ENCODE assay signal across 12 cellular contexts in genomic region chr13:35984776-35985453, GRCh38.
DNase-seq lines count a peak whose midpoint lies in the region; FAIRE-seq and TF ChIP-seq lines count a peak whose summit lies in the region.
"Had no signal": no experiment of that assay in that cellular context is flagged by ENCODE, and none has a peak within 500 bp of the region (broad histone marks: within the 10 kb centered on the region; RNA-seq: fewer than 3 reads in every experiment).

No MANE protein-coding gene starts in this region.

- peaks cover 19% of the 10 kb centered on the region for H3K4me1 ChIP-seq in A673 (ENCODE audit: insufficient read depth, low read length, poor library complexity, severe bottlenecking)

- H3K4me3 ChIP-seq in A673 (ENCODE audit: low read depth, low read length, poor library complexity, severe bottlenecking), result no peak overlapping the region
- H3K4me3 ChIP-seq in dorsolateral prefrontal cortex, result no peak overlapping the region

- peak; percentile 70 for DNase-seq in A673 (ENCODE audit: low spot score)
- peak; percentile 11 for DNase-seq in LHCN-M2 (ENCODE audit: low read depth)
- peak; percentile 13 for DNase-seq in NCI-H2171 treated with DMSO at 0.1 percent for 48 hours (lab: John Stamatoyannopoulos, UW)
- peak in 6 of 10 donors; percentile 27 to 65 (median 54) for DNase-seq in dorsolateral prefrontal cortex
- no peak for DNase-seq in GM19239 (ENCODE audit: insufficient read length, low spot score)
- no peak for DNase-seq in Calu3
- no peak for DNase-seq in stimulated activated naive CD4-positive, alpha-beta T cell treated with Interleukin-2 at 50 U/mL for 16 hours (lab: John Stamatoyannopoulos, UW)
- no peak for DNase-seq in osteocyte (ENCODE audit: extremely low spot score, unreplicated experiment)
- DNase-seq: activated CD4-positive, alpha-beta T cell treated with anti-CD3 and anti-CD28 coated beads for 36 hours; mammary epithelial cell had no signal

- H3K27me3 ChIP-seq in A673 (replicated peaks; ENCODE audit: insufficient read depth, low read depth, low read length, poor library complexity) (no peaks in the 10 kb centered on the region), dorsolateral prefrontal cortex (peaks cover 0 to 18% (median 0%) of the 10 kb centered on the region in 45 donors)

- TF ChIP-seq CTCF in A673 (conservative IDR thresholded peaks at IDR 0.05; ENCODE audit: low read depth, low read length) (no peak), dorsolateral prefrontal cortex (IDR thresholded peaks at IDR 0.05 in 54 of 56, conservative IDR thresholded peaks at IDR 0.05 in 2 of 56; ENCODE audit: low read depth in 1 of 56, partially characterized antibody in 56 of 56) (no peak), Calu3 (IDR thresholded peaks at IDR 0.05; ENCODE audit: unreplicated experiment) (no peak), osteocyte (IDR thresholded peaks at IDR 0.05) (no peak)

- POLR2A ChIA-PET in A673 (lab: Charles Lee; ENCODE audit: low non-redundant PET), result no interaction called here

- H3K4me3 Mint-ChIP-seq in Calu3 (ENCODE audit: low read depth, unreplicated experiment) (no peak overlapping the region), osteocyte (ENCODE audit: unreplicated experiment) (no peak overlapping the region)
- H3K4me3 Mint-ChIP-seq: activated CD4-positive, alpha-beta T cell treated with anti-CD3 and anti-CD28 coated beads for 36 hours; IgD-negative memory B cell had no signal

- no peaks in the 10 kb centered on the region for H3K36me3 Mint-ChIP-seq in Calu3 (ENCODE audit: insufficient read depth, unreplicated experiment)
- no peaks in the 10 kb centered on the region for H3K36me3 Mint-ChIP-seq in osteocyte (ENCODE audit: unreplicated experiment)

- H3K27me3 Mint-ChIP-seq in Calu3 (ENCODE audit: unreplicated experiment) (peaks cover 23% of the 10 kb centered on the region), osteocyte (ENCODE audit: unreplicated experiment) (peaks cover 28% of the 10 kb centered on the region)

- FAIRE-seq in GM19239 (lab: Jason Lieb, UNC), result no peak

- intact Hi-C loops in A673 (cut with micrococcal nuclease; ENCODE audit: unreplicated experiment) (loop anchor here (10.0 kb wide), 1 partner anchor 1080 kb away; no protein-coding TSS in a partner anchor), dorsolateral prefrontal cortex (cut with DNase I) (loop anchor here in 1 of 2 donors (10.0 kb wide), 1 partner anchor 150 kb away; the partner anchor contains the start of gene DCLK1), Calu3 (cut with micrococcal nuclease; ENCODE audit: unreplicated experiment) (no loop called here)

- no peaks in the 10 kb centered on the region for H3K9me3 ChIP-seq in A673 (ENCODE audit: low read depth, low read length, poor library complexity, severe bottlenecking)

- H3K27ac Mint-ChIP-seq in Calu3 (ENCODE audit: unreplicated experiment) (no peak overlapping the region), osteocyte (ENCODE audit: unreplicated experiment) (no peak overlapping the region)
- H3K27ac Mint-ChIP-seq: activated CD4-positive, alpha-beta T cell treated with anti-CD3 and anti-CD28 coated beads for 36 hours; IgD-negative memory B cell had no signal

- H3K9me3 Mint-ChIP-seq in Calu3 (ENCODE audit: low read depth, unreplicated experiment) (no peaks in the 10 kb centered on the region), osteocyte (ENCODE audit: unreplicated experiment) (no peaks in the 10 kb centered on the region)
- H3K9me3 Mint-ChIP-seq: IgD-negative memory B cell had no signal

- H3K36me3 ChIP-seq in A673 (ENCODE audit: insufficient read depth, low read length, poor library complexity, severe bottlenecking), result no peaks in the 10 kb centered on the region

- CTCF ChIA-PET in A673 (lab: Charles Lee) (no interaction called here), Calu3 (lab: Charles Lee) (no interaction called here)

- BruUV-seq in A673 (replicated peaks; lab: Mats Ljungman, UMichigan) (no TSS peak), Calu3 (replicated peaks; lab: Mats Ljungman, UMichigan) (no TSS peak)

- no peaks in the 10 kb centered on the region for H3K4me1 Mint-ChIP-seq in Calu3 (ENCODE audit: low read depth, unreplicated experiment)
- peaks cover under 1% of the 10 kb centered on the region for H3K4me1 Mint-ChIP-seq in osteocyte (ENCODE audit: unreplicated experiment)
- H3K4me1 Mint-ChIP-seq: activated CD4-positive, alpha-beta T cell treated with anti-CD3 and anti-CD28 coated beads for 36 hours; IgD-negative memory B cell had no signal

- H3K27ac ChIP-seq in A673 (ENCODE audit: low read depth, low read length, poor library complexity, severe bottlenecking), result no peak overlapping the region
- H3K27ac ChIP-seq in dorsolateral prefrontal cortex, result peak overlapping the region in 35 of 59 donors; percentile 0 to 72 (median 39)
- H3K27ac ChIP-seq: epithelial cell of prostate had no signal

Comparison
In these comparisons a context has a peak if more than half of its experiments do, and no peak if none do; other contexts are left out.
1. DNase-seq: peak in A673 (single experiment), LHCN-M2 (single experiment), NCI-H2171 treated with DMSO at 0.1 percent for 48 hours (single experiment) and dorsolateral prefrontal cortex (6 of 10); none in GM19239 (single experiment), Calu3 (single experiment), stimulated activated naive CD4-positive, alpha-beta T cell treated with Interleukin-2 at 50 U/mL for 16 hours (single experiment) and osteocyte (single experiment).